In genomic region chr22:36327922-36328551, GRCh38 we compare ENCODE assay signal across 8 cellular contexts. TPM values are rescaled to one million over a fixed set of nuclear protein-coding genes. Genes with fewer than 3 reads are reported as not detected.
DNase-seq lines count a peak whose midpoint lies in the region; ATAC-seq and TF ChIP-seq lines count a peak whose summit lies in the region.

No MANE protein-coding gene starts in this region.

- H3K4me1 ChIP-seq in lung (ENCODE audit: control insufficient read depth in 2 of 2, insufficient read depth in 2 of 2, low read length in 2 of 2) (peaks cover 39 to 76% of the 10 kb centered on the region in 2 donors), transverse colon (peaks cover 83 to 99% (median 95%) of the 10 kb centered on the region in 4 donors)

- ATAC-seq in lung (ENCODE audit: insufficient read depth, low FRiP score), result no peak
- ATAC-seq in GM21360 (IDR thresholded peaks at IDR 0.05; ENCODE audit: unreplicated experiment), result no peak

- H3K36me3 ChIP-seq in brain microvascular endothelial cell (replicated peaks), result peaks cover 89% of the 10 kb centered on the region
- H3K36me3 ChIP-seq in lung (ENCODE audit: control insufficient read depth in 2 of 2, insufficient read depth in 2 of 2, low read length in 2 of 2), result peaks cover 4 to 50% of the 10 kb centered on the region in 2 donors
- peaks cover 0 to 7% (median 2%) of the 10 kb centered on the region in 4 donors for H3K36me3 ChIP-seq in transverse colon

- TF ChIP-seq CTCF in brain microvascular endothelial cell (IDR thresholded peaks at IDR 0.05; ENCODE audit: low read depth, low read length, missing control alignments) (no peak), lung (IDR thresholded peaks at IDR 0.05; ENCODE audit: control extremely low read depth, extremely low read depth) (no peak), transverse colon (IDR thresholded peaks at IDR 0.05) (no peak)

- H3K27me3 ChIP-seq in brain microvascular endothelial cell (replicated peaks) (no peaks in the 10 kb centered on the region), lung (ENCODE audit: control insufficient read depth, insufficient read depth) (no peaks in the 10 kb centered on the region), transverse colon (no peaks in the 10 kb centered on the region)

- DNase-seq in activated CD8-positive, alpha-beta memory T cell treated with anti-CD3 and anti-CD28 coated beads for 24 hours, result peak; percentile 68
- DNase-seq in activated CD8-positive, alpha-beta memory T cell treated with anti-CD3 and anti-CD28 coated beads, Interleukin-2, amount 50 U/mL, for 4 hours, result no peak
- DNase-seq in brain microvascular endothelial cell, result no peak
- DNase-seq in lung (ENCODE audit: low spot score), result no peak
- no peak for DNase-seq in transverse colon
- DNase-seq in ACHN, result no peak
- DNase-seq in mucosa of gallbladder (ENCODE audit: low spot score), result no peak

- peak overlapping the region; percentile 98 for H3K27ac ChIP-seq in brain microvascular endothelial cell
- H3K27ac ChIP-seq in lung (ENCODE audit: low read depth in 1 of 2, low read length in 1 of 2), result peak overlapping the region; percentile 95 to 97
- peak overlapping the region; percentile 92 to 99 (median 96) for H3K27ac ChIP-seq in transverse colon

- no peak overlapping the region for H3K4me3 ChIP-seq in brain microvascular endothelial cell (ENCODE audit: low read depth, low read length)
- H3K4me3 ChIP-seq in lung, result no peak overlapping the region
- no peak overlapping the region for H3K4me3 ChIP-seq in transverse colon

- intact Hi-C loops in transverse colon (cut with DNase I; ENCODE audit: low total_unique reads), result no loop called here

- in situ Hi-C loops in brain microvascular endothelial cell (cut with HindIII; ENCODE audit: low pct_ligation_motif_present, low sequenced_read_pairs), result loop anchor here (25.0 kb wide), 1 partner anchor 134 kb away; no protein-coding TSS in a partner anchor
- in situ Hi-C loops in transverse colon (cut with MboI; ENCODE audit: low pct_ligation_motif_present in 1 of 4, low pct_unique_long_range_greater_than_20kb in 1 of 4, low sequenced_read_pairs in 3 of 4), result no loop called here
- in situ Hi-C loops in ACHN (cut with HindIII; ENCODE audit: low pct_ligation_motif_present, low pct_unique_long_range_greater_than_20kb, low sequenced_read_pairs), result no loop called here

- no peaks in the 10 kb centered on the region for H3K9me3 ChIP-seq in lung (ENCODE audit: control insufficient read depth in 2 of 2, insufficient read depth in 1 of 2, low read length in 1 of 2)
- no peaks in the 10 kb centered on the region for H3K9me3 ChIP-seq in transverse colon

- no peak for TF ChIP-seq POLR2A in transverse colon (IDR thresholded peaks at IDR 0.05)

- WGBS in lung, 2 donors, result 50 to 76% methylated on average over 13 of the region's 13 CpGs
- 20 to 62% methylated on average over 1 to 13 of the region's 13 CpGs for WGBS in transverse colon (ENCODE audit: low coverage in 1 of 2), 2 donors

- peak; percentile 89 for TF ChIP-seq EP300 in transverse colon (IDR thresholded peaks at IDR 0.05; ENCODE audit: low read depth)

RNA-seq across cellular contexts. Expression of gene MYH9, which starts 59.7 kb away (rescaled TPM):
- total RNA-seq in lung (100 to 1,000 TPM; 398 to 667 TPM), transverse colon (100 to 1,000 TPM; 385 to 511 (median 460) TPM), mucosa of gallbladder (544 TPM)
- 100 to 1,000 TPM; 184 to 266 TPM for polyA plus RNA-seq in lung
